Comparison of ENCODE assay signal across 27 cellular contexts in genomic region chr10:3047622-3047995, GRCh38. TPM values are rescaled to one million over a fixed set of nuclear protein-coding genes. Genes with fewer than 3 reads are reported as not detected.
DNase-seq lines count a peak whose midpoint lies in the region; ATAC-seq and TF ChIP-seq lines count a peak whose summit lies in the region.
"Had no signal": no experiment of that assay in that cellular context is flagged by ENCODE, and none has a peak within 500 bp of the region (broad histone marks: within the 10 kb centered on the region; RNA-seq: fewer than 3 reads in every experiment).

No MANE protein-coding gene starts in this region.

- peak overlapping the region; percentile 38 for H3K4me3 Mint-ChIP-seq in osteocyte (ENCODE audit: unreplicated experiment)
- H3K4me3 Mint-ChIP-seq: activated naive CD8-positive, alpha-beta T cell treated with anti-CD3 and anti-CD28 coated beads for 36 hours; H9; natural killer cell; T-helper 1 cell treated with Interleukin-12 subunit alpha and Interleukin-12 subunit beta and Interleukin-4 antibody, amounts not matched to agents 30 μg/mL and 1 μg/mL, for 36 hours had no signal

- peaks cover 69% of the 10 kb centered on the region for H3K4me1 Mint-ChIP-seq in osteocyte (ENCODE audit: unreplicated experiment)
- H3K4me1 Mint-ChIP-seq: activated naive CD8-positive, alpha-beta T cell treated with anti-CD3 and anti-CD28 coated beads for 36 hours had no signal

- H3K4me1 ChIP-seq in HEK293 (ENCODE audit: control insufficient read depth, insufficient read depth, low read length) (no peaks in the 10 kb centered on the region), thyroid gland (peaks cover 28 to 44% of the 10 kb centered on the region in 2 donors), upper lobe of right lung (peaks cover 8% of the 10 kb centered on the region)

- no peak for TF ChIP-seq POLR2A in thyroid gland (IDR thresholded peaks at IDR 0.05)

- H3K36me3 ChIP-seq in HEK293 (ENCODE audit: control insufficient read depth in 2 of 2, insufficient read depth in 1 of 2, low read length in 2 of 2): no peaks in the 10 kb centered on the region
- H3K36me3 ChIP-seq in thyroid gland: no peaks in the 10 kb centered on the region
- no peaks in the 10 kb centered on the region for H3K36me3 ChIP-seq in upper lobe of right lung
- H3K36me3 ChIP-seq: BLaER1 treated with 17β-estradiol and CSF1 and Interleukin-3, amounts not matched to agents 10 nM and 100 nM; right atrium auricular region had no signal

- peak overlapping the region; percentile 97 for H3K27ac Mint-ChIP-seq in osteocyte (ENCODE audit: unreplicated experiment)
- no peak overlapping the region for H3K27ac Mint-ChIP-seq in activated naive CD4-positive, alpha-beta T cell treated with anti-CD3 and anti-CD28 coated beads, Interleukin-2, amount 50 U/mL, for 72 hours
- H3K27ac Mint-ChIP-seq: activated naive CD8-positive, alpha-beta T cell treated with anti-CD3 and anti-CD28 coated beads for 36 hours; H9; natural killer cell; T-helper 1 cell treated with Interleukin-12 subunit alpha and Interleukin-12 subunit beta and Interleukin-4 antibody, amounts not matched to agents 30 μg/mL and 1 μg/mL, for 36 hours had no signal

- 89 to 92% methylated on average over 6 of the region's 6 CpGs for WGBS in thyroid gland, 2 donors

- no peaks in the 10 kb centered on the region for H3K27me3 Mint-ChIP-seq in osteocyte (ENCODE audit: unreplicated experiment)

- H3K36me3 Mint-ChIP-seq in osteocyte (ENCODE audit: unreplicated experiment): no peaks in the 10 kb centered on the region
- H3K36me3 Mint-ChIP-seq in activated naive CD4-positive, alpha-beta T cell treated with anti-CD3 and anti-CD28 coated beads, Interleukin-2, amount 50 U/mL, for 72 hours: no peaks in the 10 kb centered on the region
- H3K36me3 Mint-ChIP-seq: activated naive CD8-positive, alpha-beta T cell treated with anti-CD3 and anti-CD28 coated beads for 36 hours; natural killer cell had no signal

- ATAC-seq in GM18520 (IDR thresholded peaks at IDR 0.05; ENCODE audit: unreplicated experiment) (no peak), upper lobe of right lung (no peak)
- no peak for ATAC-seq in activated naive CD4-positive, alpha-beta T cell treated with anti-CD3 and anti-CD28 coated beads, Interleukin-2, amount 50 U/mL, for 72 hours
- ATAC-seq: natural killer cell had no signal

- H3K4me3 ChIP-seq in HEK293 (ENCODE audit: low read depth, low read length) (no peak overlapping the region), coronary artery (no peak overlapping the region), thyroid gland (replicated peaks in 1 of 3) (no peak overlapping the region), upper lobe of right lung (no peak overlapping the region)
- H3K4me3 ChIP-seq: BLaER1 treated with 17β-estradiol and CSF1 and Interleukin-3, amounts not matched to agents 10 nM and 100 nM; dorsolateral prefrontal cortex; right atrium auricular region had no signal

- H3K27me3 ChIP-seq in thyroid gland (no peaks in the 10 kb centered on the region), upper lobe of right lung (no peaks in the 10 kb centered on the region)
- H3K27me3 ChIP-seq: right atrium auricular region had no signal

- no peaks in the 10 kb centered on the region for H3K9me3 Mint-ChIP-seq in osteocyte (ENCODE audit: unreplicated experiment)
- no peaks in the 10 kb centered on the region for H3K9me3 Mint-ChIP-seq in activated naive CD4-positive, alpha-beta T cell treated with anti-CD3 and anti-CD28 coated beads, Interleukin-2, amount 50 U/mL, for 72 hours
- H3K9me3 Mint-ChIP-seq: activated naive CD8-positive, alpha-beta T cell treated with anti-CD3 and anti-CD28 coated beads for 36 hours; H9; natural killer cell; T-helper 1 cell treated with Interleukin-12 subunit alpha and Interleukin-12 subunit beta and Interleukin-4 antibody, amounts not matched to agents 30 μg/mL and 1 μg/mL, for 36 hours had no signal

- intact Hi-C loops in thyroid gland (cut with DNase I) (no loop called here), upper lobe of right lung (cut with DNase I) (no loop called here)

- TF ChIP-seq CTCF in HEK293 (tag by site-specific recombination; IDR thresholded peaks at IDR 0.05) (no peak), coronary artery (IDR thresholded peaks at IDR 0.05) (no peak), osteocyte (IDR thresholded peaks at IDR 0.05) (no peak), thyroid gland (IDR thresholded peaks at IDR 0.05) (no peak), upper lobe of right lung (IDR thresholded peaks at IDR 0.05) (no peak)

- no peak overlapping the region for H3K27ac ChIP-seq in HEK293 (ENCODE audit: extremely low read depth, low read depth, low read length)
- H3K27ac ChIP-seq in coronary artery: peak overlapping the region; percentile 54 to 73
- H3K27ac ChIP-seq in thyroid gland: peak overlapping the region; percentile 87 to 97 (median 96)
- no peak overlapping the region for H3K27ac ChIP-seq in upper lobe of right lung
- H3K27ac ChIP-seq: BLaER1 treated with 17β-estradiol and CSF1 and Interleukin-3, amounts not matched to agents 10 nM and 100 nM had no signal

- H3K9me3 ChIP-seq in HEK293 (ENCODE audit: control insufficient read depth, insufficient read depth, low read depth, low read length) (no peaks in the 10 kb centered on the region), thyroid gland (no peaks in the 10 kb centered on the region), upper lobe of right lung (no peaks in the 10 kb centered on the region)
- H3K9me3 ChIP-seq: right atrium auricular region had no signal

- CTCF ChIA-PET in HEK293 (lab: Yijun Ruan, JAX): interaction anchor here (0.7 to 5.7 kb wide), 2 partner anchors 18 to 118 kb away, joined by 3 to 70 read pairs; no protein-coding TSS in a partner anchor

- no peak for DNase-seq in coronary artery (ENCODE audit: low spot score)
- no peak for DNase-seq in osteocyte (ENCODE audit: extremely low spot score, unreplicated experiment)
- DNase-seq in thyroid gland: no peak
- DNase-seq in stimulated activated naive CD4-positive, alpha-beta T cell (lab: John Stamatoyannopoulos, UW): no peak
- no peak for DNase-seq in activated naive CD4-positive, alpha-beta T cell treated with anti-CD3 and anti-CD28 coated beads, Interleukin-2, amount 50 U/mL, for 72 hours (ENCODE audit: low spot score in 2 of 2)
- DNase-seq in upper lobe of right lung: no peak
- DNase-seq: activated CD4-positive, CD25-positive, alpha-beta regulatory T cell treated with anti-CD3 and anti-CD28 coated beads, Interleukin-2, amount 50 U/mL, for 72 hours; activated effector memory CD4-positive, alpha-beta T cell treated with Interleukin-2 at 50 U/mL for 16 hours; activated naive CD8-positive, alpha-beta T cell treated with anti-CD3 and anti-CD28 coated beads for 36 hours; activated T-cell treated with anti-CD3 and anti-CD28 coated beads for 4 hours; aorta; central memory CD4-positive, alpha-beta T cell; dorsolateral prefrontal cortex; glutamatergic neuron; H9; MV-4-11; natural killer cell; NCI-H1436 treated with DMSO at 0.1 percent for 48 hours; NCI-H446 treated with DMSO at 0.1 percent for 48 hours; NCI-H82; RPMI8226; stimulated activated CD4-positive, alpha-beta T cell treated with anti-CD3 and anti-CD28 coated beads, Interleukin-4, amount 100 ng/mL, for 1 hour had no signal

- POLR2A ChIA-PET in HEK293 (lab: Yijun Ruan, JAX): no interaction called here

TF ChIP-seq in HEK293, 187 proteins besides CTCF, POLR2A, EP300 and RAD21:
- TF ChIP-seq ZNF76 (tag by site-specific recombination; IDR thresholded peaks at IDR 0.05; ENCODE audit: borderline replicate concordance, low read depth) (no peak), ZFP37 (tag by site-specific recombination; IDR thresholded peaks at IDR 0.05) (no peak), ZFHX2 (tag by site-specific recombination; conservative IDR thresholded peaks at IDR 0.05) (peak; percentile 15; the same call in 1 of the 2 replicates), PRDM1 (tag by site-specific recombination; IDR thresholded peaks at IDR 0.05) (peak; percentile 83), ZNF366 (tag by site-specific recombination; conservative IDR thresholded peaks at IDR 0.05) (peak; percentile 71), ZNF596 (tag by site-specific recombination; IDR thresholded peaks at IDR 0.05) (peak; percentile 91), ZNF175 (tag by site-specific recombination; IDR thresholded peaks at IDR 0.05) (no peak), ZNF837 (tag by site-specific recombination; IDR thresholded peaks at IDR 0.05) (no peak), KLF17 (tag by site-specific recombination; IDR thresholded peaks at IDR 0.05) (no peak), SETDB1 (IDR thresholded peaks at IDR 0.05; ENCODE audit: insufficient read length, low read length) (no peak), EGR2 (tag by site-specific recombination; IDR thresholded peaks at IDR 0.05; ENCODE audit: low read depth) (peak; percentile 61; the same call in 1 of the 2 replicates)

RNA-seq across cellular contexts. Expression of gene PFKP, which starts 19.7 kb away (rescaled TPM):
- total RNA-seq in osteocyte: 150 and 158 TPM in 2 replicates
- total RNA-seq in thyroid gland: 100 to 1,000 TPM in 2 of 4 donors, 10 to 100 TPM in 2; 56.6 to 154 (median 115) TPM
- 100 to 1,000 TPM in 1 of 2 donors, 10 to 100 TPM in 1; 63.7 to 258 TPM for total RNA-seq in activated naive CD4-positive, alpha-beta T cell treated with anti-CD3 and anti-CD28 coated beads, Interleukin-2, amount 50 U/mL, for 72 hours
- 29.3 TPM for total RNA-seq in upper lobe of right lung

Comparison
In these comparisons a context has a peak if more than half of its experiments do, and no peak if none do; other contexts are left out.
1. H3K27ac ChIP-seq: peak in coronary artery (2 of 2) and thyroid gland (3 of 3); none in HEK293 (single experiment) and upper lobe of right lung (single experiment).